ENCODE assay signal across 22 cellular contexts in genomic region chr22:25729595-25729994, GRCh38. TPM values are rescaled to one million over a fixed set of nuclear protein-coding genes. Genes with fewer than 3 reads are reported as not detected.
"Had no signal": no experiment of that assay in that cellular context is flagged by ENCODE, and none has a peak within 500 bp of the region (broad histone marks: within the 10 kb centered on the region; RNA-seq: fewer than 3 reads in every experiment).

No MANE protein-coding gene starts in this region.

- H3K27ac Mint-ChIP-seq: activated CD4-positive, alpha-beta T cell treated with anti-CD3 and anti-CD28 coated beads, Interleukin-2, amount 10 ng/mL, durations not matched to agents 7 days and 5 days; activated naive CD8-positive, alpha-beta T cell; activated T-cell treated with anti-CD3 and anti-CD28 coated beads, Interleukin-2, amount 50 U/mL, for 72 hours; dendritic cell treated with granulocyte-macrophage colony-stimulating factor and Interleukin-4, amounts not matched to agents 40 ng/mL and 50 ng/mL, for 4 days; immature natural killer cell; natural killer cell treated with Interleukin-12 subunit alpha and Interleukin-12 subunit beta and Interleukin-15 and Interleukin-18, amount 100 ng/mL, for 72 hours; T-cell; type B pancreatic cell had no signal

- DNase-seq: activated CD4-positive, alpha-beta T cell treated with anti-CD3 and anti-CD28 coated beads, Interleukin-2, amount 10 ng/mL, durations not matched to agents 7 days and 5 days; activated CD4-positive, CD25-positive, alpha-beta regulatory T cell; activated CD8-positive, alpha-beta memory T cell treated with anti-CD3 and anti-CD28 coated beads for 24 hours; activated CD8-positive, alpha-beta memory T cell treated with anti-CD3 and anti-CD28 coated beads, Interleukin-2, amount 50 U/mL, for 48 hours; activated gamma-delta T cell treated with Interleukin-2 at 50 U/mL for 16 hours; activated T-cell treated with anti-CD3 and anti-CD28 coated beads, Interleukin-2, amount 50 U/mL, for 72 hours; amniotic stem cell; effector CD8-positive, alpha-beta T cell; immature natural killer cell; spleen; stimulated activated CD4-positive, alpha-beta T cell treated with anti-CD3 and anti-CD28 coated beads, Interleukin-4, amount 100 ng/mL, for 4 hours; stimulated activated naive CD4-positive, alpha-beta T cell treated with Interleukin-2 at 50 U/mL for 16 hours; T-cell had no signal

- H3K9me3 Mint-ChIP-seq: activated T-cell treated with anti-CD3 and anti-CD28 coated beads, Interleukin-2, amount 50 U/mL, for 72 hours; dendritic cell treated with granulocyte-macrophage colony-stimulating factor and Interleukin-4, amounts not matched to agents 40 ng/mL and 50 ng/mL, for 4 days; immature natural killer cell; natural killer cell treated with Interleukin-12 subunit alpha and Interleukin-12 subunit beta and Interleukin-15 and Interleukin-18, amount 100 ng/mL, for 72 hours; T-cell; type B pancreatic cell had no signal

- H3K27me3 ChIP-seq: cardiac muscle cell, neutrophil, spleen had no signal

- H3K36me3 ChIP-seq: cardiac muscle cell, esophagus muscularis mucosa, neutrophil had no signal

- H3K4me3 Mint-ChIP-seq: activated CD4-positive, alpha-beta T cell treated with anti-CD3 and anti-CD28 coated beads, Interleukin-2, amount 10 ng/mL, durations not matched to agents 7 days and 5 days; activated naive CD8-positive, alpha-beta T cell; activated T-cell treated with anti-CD3 and anti-CD28 coated beads, Interleukin-2, amount 50 U/mL, for 72 hours; dendritic cell treated with granulocyte-macrophage colony-stimulating factor and Interleukin-4, amounts not matched to agents 40 ng/mL and 50 ng/mL, for 4 days; immature natural killer cell; natural killer cell treated with Interleukin-12 subunit alpha and Interleukin-12 subunit beta and Interleukin-15 and Interleukin-18, amount 100 ng/mL, for 72 hours; T-cell; type B pancreatic cell had no signal

- H3K4me1 Mint-ChIP-seq: immature natural killer cell, T-cell had no signal

- ATAC-seq: activated T-cell treated with anti-CD3 and anti-CD28 coated beads, Interleukin-2, amount 50 U/mL, for 72 hours; natural killer cell treated with Interleukin-12 subunit alpha and Interleukin-12 subunit beta and Interleukin-15 and Interleukin-18, amount 100 ng/mL, for 72 hours; T-cell had no signal

- H3K27me3 Mint-ChIP-seq: activated naive CD8-positive, alpha-beta T cell; dendritic cell treated with granulocyte-macrophage colony-stimulating factor and Interleukin-4, amounts not matched to agents 40 ng/mL and 50 ng/mL, for 4 days had no signal

- H3K9me3 ChIP-seq: esophagus muscularis mucosa, neutrophil, spleen had no signal

- H3K4me3 ChIP-seq: cardiac muscle cell, esophagus muscularis mucosa, spleen had no signal

- H3K4me1 ChIP-seq: esophagus muscularis mucosa, parathyroid adenoma had no signal

- H3K36me3 Mint-ChIP-seq: activated naive CD8-positive, alpha-beta T cell; immature natural killer cell; natural killer cell treated with Interleukin-12 subunit alpha and Interleukin-12 subunit beta and Interleukin-15 and Interleukin-18, amount 100 ng/mL, for 72 hours; T-cell; type B pancreatic cell had no signal

- H3K27ac ChIP-seq: esophagus muscularis mucosa, neutrophil, parathyroid adenoma had no signal

RNA-seq across cellular contexts. Expression of gene MYO18B, which starts 12.4 kb away (rescaled TPM):
- total RNA-seq: endothelial cell of umbilical vein had no signal
- polyA plus RNA-seq: immature natural killer cell had no signal
